ENCODE assay signal across 8 cellular contexts in the genomic region with DNA sequence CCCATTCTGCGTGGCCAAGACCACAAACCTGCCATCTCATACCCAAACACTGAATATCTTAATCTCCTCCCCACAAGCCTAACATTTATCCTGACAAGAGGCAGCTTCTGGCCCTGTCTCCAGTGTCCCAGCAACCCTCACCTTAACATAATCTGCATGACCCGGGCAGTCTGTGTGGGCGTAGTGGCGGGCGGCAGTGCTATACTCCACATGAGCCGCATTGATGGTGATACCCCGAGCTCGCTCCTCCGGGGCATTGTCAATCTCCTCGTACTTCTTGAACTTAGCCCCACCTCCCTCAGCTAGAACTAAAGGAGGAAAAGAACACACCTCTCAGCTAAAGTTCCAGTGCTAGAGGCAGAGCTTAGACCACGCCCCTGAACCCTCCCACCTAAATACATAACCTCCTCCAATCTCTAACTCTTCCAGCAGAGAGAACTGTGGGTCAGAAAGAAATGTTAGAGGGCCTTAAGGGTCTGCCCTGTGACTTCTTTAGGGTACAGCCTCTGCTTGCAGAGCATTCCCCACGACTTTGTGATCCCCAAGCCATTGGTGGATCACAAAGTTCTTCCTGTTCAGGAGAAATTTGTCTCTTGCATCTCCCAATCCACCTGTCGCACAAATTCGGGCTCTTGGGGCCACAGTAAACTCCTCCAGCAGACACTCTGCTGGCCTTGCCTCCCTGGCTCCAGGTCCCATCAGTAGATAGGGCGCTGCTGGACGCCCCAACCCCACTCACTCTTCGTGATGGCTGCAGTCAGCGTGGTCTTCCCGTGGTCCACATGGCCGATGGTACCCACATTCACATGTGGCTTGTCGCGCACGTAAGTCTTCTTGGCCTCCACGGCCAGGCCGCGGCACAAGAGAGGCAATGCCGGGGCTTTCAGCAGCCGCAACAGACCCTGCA. TPM values are rescaled to one million over a fixed set of nuclear protein-coding genes. Genes with fewer than 3 reads are reported as not detected.
A peak's percentile ranks its signal among the peaks of the same experiment; 100 is the strongest.
DNase-seq lines count a peak whose midpoint lies in the region; ATAC-seq and TF ChIP-seq lines count a peak whose summit lies in the region.

No MANE protein-coding gene starts in this region.

- peak overlapping the region; percentile 92 for H3K9ac ChIP-seq in mucosa of stomach (ENCODE audit: low read length)

- peak overlapping the region in 57 of 59 donors; percentile 18 to 98 (median 89) for H3K27ac ChIP-seq in dorsolateral prefrontal cortex

- no peaks in the 10 kb centered on the region for H3K27me3 Mint-ChIP-seq in type B pancreatic cell

- peak; percentile 2 for ATAC-seq in HG02852 (IDR thresholded peaks at IDR 0.05; ENCODE audit: unreplicated experiment)
- no peak for ATAC-seq in HG03457 (IDR thresholded peaks at IDR 0.05; ENCODE audit: unreplicated experiment)

- peaks cover 11% of the 10 kb centered on the region for H3K36me3 Mint-ChIP-seq in type B pancreatic cell

- peak overlapping the region; percentile 98 for H3K4me3 Mint-ChIP-seq in type B pancreatic cell

- peak overlapping the region; percentile 96 for H3K27ac Mint-ChIP-seq in type B pancreatic cell

- TF ChIP-seq CTCF in dorsolateral prefrontal cortex (IDR thresholded peaks at IDR 0.05 in 54 of 56, conservative IDR thresholded peaks at IDR 0.05 in 2 of 56; ENCODE audit: low read depth in 1 of 56, partially characterized antibody in 56 of 56), result no peak
- TF ChIP-seq CTCF in type B pancreatic cell (conservative IDR thresholded peaks at IDR 0.05), result no peak

- H3K9me3 ChIP-seq in mucosa of stomach (ENCODE audit: control insufficient read depth, low read length), result no peaks in the 10 kb centered on the region

- H3K36me3 ChIP-seq in mucosa of stomach (ENCODE audit: control insufficient read depth, insufficient read depth, low read length), result peaks cover 7% of the 10 kb centered on the region

- in situ Hi-C loops in G401 (cut with HindIII; ENCODE audit: low sequenced_read_pairs), result no loop called here
- in situ Hi-C loops in SK-MEL-5 (cut with HindIII; ENCODE audit: low pct_unique_long_range_greater_than_20kb, low sequenced_read_pairs), result no loop called here

- H3K27me3 ChIP-seq in dorsolateral prefrontal cortex (no peaks in the 10 kb centered on the region), mucosa of stomach (ENCODE audit: control insufficient read depth, insufficient read depth, low read length) (no peaks in the 10 kb centered on the region)

- H3K4me1 ChIP-seq in mucosa of stomach (ENCODE audit: control insufficient read depth, insufficient read depth, low read length), result peaks cover 21% of the 10 kb centered on the region

- H3K9me3 Mint-ChIP-seq in type B pancreatic cell, result no peaks in the 10 kb centered on the region

- H3K4me1 Mint-ChIP-seq in type B pancreatic cell (ENCODE audit: unreplicated experiment), result peaks cover 20% of the 10 kb centered on the region

- DNase-seq in G401 (ENCODE audit: low spot score), result peak; percentile 39
- DNase-seq in SK-MEL-5 (ENCODE audit: low read depth, low spot score), result peak; percentile 57
- peak in 2 of 10 donors; percentile 14 to 45 for DNase-seq in dorsolateral prefrontal cortex
- DNase-seq in type B pancreatic cell (ENCODE audit: extremely low spot score, unreplicated experiment), result no peak
- DNase-seq in globus pallidus (ENCODE audit: low spot score), result no peak

- H3K4me3 ChIP-seq in dorsolateral prefrontal cortex, result peak overlapping the region; percentile 78 to 100 (median 97)
- peak overlapping the region; percentile 89 for H3K4me3 ChIP-seq in mucosa of stomach (ENCODE audit: low read length)

- intact Hi-C loops in dorsolateral prefrontal cortex (cut with DNase I), result loop anchor here (1.0 to 5.0 kb wide), 6 partner anchors 18 to 107 kb away; partner anchors contain the start of genes SH2B1 (in 2 of the 2), NFATC2IP (in 1 of the 2) and RABEP2 (in 1 of the 2)

RNA-seq across cellular contexts. Expression of gene TUFM, which starts 0.7 kb away (rescaled TPM):
- total RNA-seq in G401 (2014; rRNA removed; shearing (Covaris generic)), result 98.3 and 136 TPM in 2 replicates
- total RNA-seq in SK-MEL-5 (2014; rRNA removed; shearing (Covaris generic)), result 191 and 198 TPM in 2 replicates
- polyA plus RNA-seq in SK-MEL-5 (2015; cell fraction: cytosol; rRNA removed), result 228 and 267 TPM in 2 replicates
- 527 and 642 TPM in 2 replicates for polyA plus RNA-seq in SK-MEL-5 (2015; cell fraction: nucleus; rRNA removed)
- total RNA-seq in dorsolateral prefrontal cortex (100 to 1,000 TPM in 87 of 120 experiments, 10 to 100 TPM in 33; 78.8 to 138 (median 104) TPM), type B pancreatic cell (ENCODE audit: low replicate concordance) (177 and 182 TPM in 2 replicates)

RNA-seq across cellular contexts. Expression of gene SH2B1, which starts 18.2 kb away (rescaled TPM):
- total RNA-seq in G401 (2014; rRNA removed; shearing (Covaris generic)), result 26.0 and 30.9 TPM in 2 replicates
- 10.1 and 10.4 TPM in 2 replicates for total RNA-seq in SK-MEL-5 (2014; rRNA removed; shearing (Covaris generic))
- 19.8 and 32.2 TPM in 2 replicates for polyA plus RNA-seq in SK-MEL-5 (2015; cell fraction: cytosol; rRNA removed)
- polyA plus RNA-seq in SK-MEL-5 (2015; cell fraction: nucleus; rRNA removed), result 95.0 and 104 TPM in 2 replicates
- total RNA-seq in dorsolateral prefrontal cortex, result 100 to 1,000 TPM in 84 of 120 experiments, 10 to 100 TPM in 36; 81.1 to 153 (median 109) TPM
- total RNA-seq in type B pancreatic cell (ENCODE audit: low replicate concordance), result 62.3 and 75.1 TPM in 2 replicates

RNA-seq across cellular contexts. Expression of gene ATXN2L, which starts 22.6 kb away (rescaled TPM):
- total RNA-seq in G401 (2014; rRNA removed; shearing (Covaris generic)), result 44.6 and 55.1 TPM in 2 replicates
- total RNA-seq in SK-MEL-5 (2014; rRNA removed; shearing (Covaris generic)), result 30.9 and 36.4 TPM in 2 replicates
- polyA plus RNA-seq in SK-MEL-5 (2015; cell fraction: cytosol; rRNA removed), result 112 and 181 TPM in 2 replicates
- polyA plus RNA-seq in SK-MEL-5 (2015; cell fraction: nucleus; rRNA removed), result 230 and 288 TPM in 2 replicates
- total RNA-seq in dorsolateral prefrontal cortex, result 100 to 1,000 TPM; 103 to 193 (median 134) TPM
- 166 and 208 TPM in 2 replicates for total RNA-seq in type B pancreatic cell (ENCODE audit: low replicate concordance)

RNA-seq across cellular contexts. Expression of gene ATP2A1, which starts 32.9 kb away (rescaled TPM):
- total RNA-seq in G401 (2014; rRNA removed; shearing (Covaris generic)), result 7.8 and 11.1 TPM in 2 replicates
- not detected in 2 replicates for total RNA-seq in SK-MEL-5 (2014; rRNA removed; shearing (Covaris generic))
- polyA plus RNA-seq in SK-MEL-5 (2015; cell fraction: cytosol; rRNA removed), result 0.35 and 0.55 TPM in 2 replicates
- 3.9 and 9.8 TPM in 2 replicates for polyA plus RNA-seq in SK-MEL-5 (2015; cell fraction: nucleus; rRNA removed)
- total RNA-seq in dorsolateral prefrontal cortex, result 1 to 10 TPM in 62 of 120 experiments, under 1 TPM in 57, not detected in 1; 0.15 to 6.5 (median 1.1) TPM
- total RNA-seq in type B pancreatic cell (ENCODE audit: low replicate concordance), result 1.5 and 4.4 TPM in 2 replicates

Comparison
In these comparisons a context has a peak if more than half of its experiments do, and no peak if none do; other contexts are left out.
1. DNase-seq: peak in G401 (single experiment) and SK-MEL-5 (single experiment); none in type B pancreatic cell (single experiment) and globus pallidus (single experiment).